In the genomic region with DNA sequence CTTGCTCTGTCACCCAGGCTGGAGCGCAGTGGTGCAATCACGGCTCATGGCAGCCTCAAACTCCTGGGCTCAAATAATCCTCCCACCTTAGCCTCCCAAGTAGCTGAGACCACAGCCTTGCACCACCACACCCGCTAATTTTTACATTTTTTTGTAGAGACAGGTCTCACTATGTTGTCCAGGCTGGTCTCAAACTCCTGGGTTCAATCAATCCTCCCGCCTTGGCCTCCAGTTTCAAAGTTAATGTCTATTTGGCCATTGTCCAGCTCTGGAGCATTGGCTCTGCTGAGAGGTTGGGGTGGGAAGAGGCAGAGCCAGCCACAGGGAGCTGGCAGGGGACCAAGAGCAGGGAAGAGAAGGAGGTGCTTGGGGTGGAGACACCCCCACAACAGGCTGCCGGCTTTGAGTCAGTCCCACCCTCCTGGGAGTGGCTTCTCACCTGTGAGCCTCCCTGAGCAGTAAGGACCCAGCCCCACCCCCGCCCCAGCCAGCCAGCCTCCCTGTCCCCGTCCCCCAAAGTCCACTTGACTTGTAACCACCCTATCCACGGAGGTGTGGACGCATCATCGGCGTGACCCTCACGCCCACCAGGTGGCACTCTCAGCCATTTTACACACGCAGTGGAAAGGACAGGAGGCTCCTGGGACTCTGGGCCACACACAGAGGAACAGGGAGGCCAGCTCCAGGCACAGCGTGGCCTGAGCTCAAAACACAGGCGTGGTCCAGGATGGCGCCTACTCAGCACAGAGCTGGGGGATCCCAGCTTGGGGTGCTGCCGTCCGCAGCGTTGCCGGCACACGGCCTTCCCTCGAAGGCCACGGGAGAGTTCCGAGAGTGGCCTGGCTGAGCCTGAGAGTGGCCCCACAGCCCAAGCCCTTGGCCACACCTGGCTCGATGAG, we compare ENCODE assay signal across 8 cellular contexts. TPM values are rescaled to one million over a fixed set of nuclear protein-coding genes. Genes with fewer than 3 reads are reported as not detected.
DNase-seq lines count a peak whose midpoint lies in the region; ATAC-seq and TF ChIP-seq lines count a peak whose summit lies in the region.

No MANE protein-coding gene starts in this region.

- H3K27ac ChIP-seq in GM23248 (no peak overlapping the region), right lobe of liver (no peak overlapping the region)

- peaks cover 12% of the 10 kb centered on the region for H3K9me3 Mint-ChIP-seq in activated CD4-positive, alpha-beta T cell treated with anti-CD3 and anti-CD28 coated beads, Interleukin-2, amount 10 ng/mL, durations not matched to agents 24 days and 14 days
- H3K9me3 Mint-ChIP-seq in dendritic cell treated with granulocyte-macrophage colony-stimulating factor and Interleukin-4, amounts not matched to agents 40 ng/mL and 50 ng/mL, for 4 days = no peaks in the 10 kb centered on the region

- H3K9me3 ChIP-seq in GM23248 (ENCODE audit: low read depth) = no peaks in the 10 kb centered on the region
- no peaks in the 10 kb centered on the region for H3K9me3 ChIP-seq in right lobe of liver

- peak; percentile 77 for DNase-seq in ACHN
- DNase-seq in GM23248 = peak; percentile 78
- peak; percentile 42 to 77 for DNase-seq in NCI-H446 (lab: John Stamatoyannopoulos, UW)
- peak; percentile 89 for DNase-seq in activated CD4-positive, alpha-beta T cell treated with anti-CD3 and anti-CD28 coated beads, Interleukin-2, amount 10 ng/mL, durations not matched to agents 24 days and 14 days
- DNase-seq in right lobe of liver = peak; percentile 80 to 83 (median 81)
- peak; percentile 28 to 46 (median 37) for DNase-seq in stimulated activated CD4-positive, alpha-beta T cell treated with anti-CD3 and anti-CD28 coated beads, TNF-alpha, amount 100 ng/mL, for 48 hours (ENCODE audit: low read depth in 3 of 3)
- DNase-seq in NK-92 (lab: John Stamatoyannopoulos, UW; ENCODE audit: unreplicated experiment) = no peak

- H3K4me1 Mint-ChIP-seq in activated CD4-positive, alpha-beta T cell treated with anti-CD3 and anti-CD28 coated beads, Interleukin-2, amount 10 ng/mL, durations not matched to agents 24 days and 14 days = no peaks in the 10 kb centered on the region
- H3K4me1 Mint-ChIP-seq in dendritic cell treated with granulocyte-macrophage colony-stimulating factor and Interleukin-4, amounts not matched to agents 40 ng/mL and 50 ng/mL, for 4 days (ENCODE audit: low read depth) = peaks cover 36% of the 10 kb centered on the region

- no peaks in the 10 kb centered on the region for H3K79me2 ChIP-seq in GM23248 (ENCODE audit: insufficient read depth)

- H3K4me3 Mint-ChIP-seq in activated CD4-positive, alpha-beta T cell treated with anti-CD3 and anti-CD28 coated beads, Interleukin-2, amount 10 ng/mL, durations not matched to agents 24 days and 14 days = no peak overlapping the region
- H3K4me3 Mint-ChIP-seq in dendritic cell treated with granulocyte-macrophage colony-stimulating factor and Interleukin-4, amounts not matched to agents 40 ng/mL and 50 ng/mL, for 4 days = no peak overlapping the region

- H3K36me3 ChIP-seq in GM23248 (ENCODE audit: low read depth) (no peaks in the 10 kb centered on the region), right lobe of liver (no peaks in the 10 kb centered on the region)

- H3K36me3 Mint-ChIP-seq in activated CD4-positive, alpha-beta T cell treated with anti-CD3 and anti-CD28 coated beads, Interleukin-2, amount 10 ng/mL, durations not matched to agents 24 days and 14 days (ENCODE audit: low read depth) = no peaks in the 10 kb centered on the region
- H3K36me3 Mint-ChIP-seq in dendritic cell treated with granulocyte-macrophage colony-stimulating factor and Interleukin-4, amounts not matched to agents 40 ng/mL and 50 ng/mL, for 4 days (ENCODE audit: low read depth) = no peaks in the 10 kb centered on the region

- no peak overlapping the region for H3K27ac Mint-ChIP-seq in activated CD4-positive, alpha-beta T cell treated with anti-CD3 and anti-CD28 coated beads, Interleukin-2, amount 10 ng/mL, durations not matched to agents 24 days and 14 days
- H3K27ac Mint-ChIP-seq in dendritic cell treated with granulocyte-macrophage colony-stimulating factor and Interleukin-4, amounts not matched to agents 40 ng/mL and 50 ng/mL, for 4 days = peak overlapping the region; percentile 74

- intact Hi-C loops in activated CD4-positive, alpha-beta T cell treated with anti-CD3 and anti-CD28 coated beads, Interleukin-2, amount 10 ng/mL, durations not matched to agents 24 days and 14 days (cut with micrococcal nuclease) = loop anchor here (1.0 kb wide), 1 partner anchor 99 kb away; no protein-coding TSS in a partner anchor
- intact Hi-C loops in dendritic cell treated with granulocyte-macrophage colony-stimulating factor and Interleukin-4, amounts not matched to agents 40 ng/mL and 50 ng/mL, for 4 days (cut with micrococcal nuclease) = loop anchor here (1.0 to 2.0 kb wide), 3 partner anchors 18 to 99 kb away; no protein-coding TSS in a partner anchor
- intact Hi-C loops in right lobe of liver (cut with DNase I) = loop anchor here in 1 of 2 donors (10.0 kb wide), 2 partner anchors 52 to 92 kb away; partner anchors contain the start of genes NDUFAF8 and TEPSIN

- no peaks in the 10 kb centered on the region for H3F3A ChIP-seq in GM23248 (ENCODE audit: insufficient read depth)

- WGBS in GM23248 (ENCODE audit: low coverage in 1 of 2, low lambda C conversion rate in 2 of 2, missing lambda C conversion rate in 2 of 2), 2 experiments = 28 to 29% methylated on average over 24 of the region's 25 CpGs
- WGBS in right lobe of liver (ENCODE audit: insufficient coverage, low coverage, low lambda C conversion rate, missing lambda C conversion rate) = 89% methylated on average over 4 of the region's 25 CpGs

- H3K27me3 ChIP-seq in GM23248 (replicated peaks; ENCODE audit: insufficient read depth) = no peaks in the 10 kb centered on the region
- H3K27me3 ChIP-seq in right lobe of liver = no peaks in the 10 kb centered on the region

- H3K9ac ChIP-seq in GM23248 = no peak overlapping the region

- in situ Hi-C loops in ACHN (cut with HindIII; ENCODE audit: low pct_ligation_motif_present, low pct_unique_long_range_greater_than_20kb, low sequenced_read_pairs) (no loop called here), GM23248 (cut with MboI) (no loop called here)

- H4K20me1 ChIP-seq in GM23248 (ENCODE audit: insufficient read depth) = no peaks in the 10 kb centered on the region

- TF ChIP-seq POLR2A in right lobe of liver (IDR thresholded peaks at IDR 0.05) = no peak

- ATAC-seq in right lobe of liver = peak; percentile 90 to 97 (median 96)

- H3K4me3 ChIP-seq in GM23248 (no peak overlapping the region), right lobe of liver (no peak overlapping the region)

- no peaks in the 10 kb centered on the region for H3K27me3 Mint-ChIP-seq in activated CD4-positive, alpha-beta T cell treated with anti-CD3 and anti-CD28 coated beads, Interleukin-2, amount 10 ng/mL, durations not matched to agents 24 days and 14 days
- H3K27me3 Mint-ChIP-seq in dendritic cell treated with granulocyte-macrophage colony-stimulating factor and Interleukin-4, amounts not matched to agents 40 ng/mL and 50 ng/mL, for 4 days = no peaks in the 10 kb centered on the region

- TF ChIP-seq CTCF in right lobe of liver (IDR thresholded peaks at IDR 0.05) = peak; percentile 64 to 70 (median 66)

- H2AFZ ChIP-seq in GM23248 = 0 out of 2 replicates have a peak overlapping the region, but pooled peaks have one; percentile 31

- no peak overlapping the region for H3K4me2 ChIP-seq in GM23248 (ENCODE audit: unreplicated experiment)

- H3K9me2 ChIP-seq in GM23248 (ENCODE audit: insufficient read depth) = no peaks in the 10 kb centered on the region

- H3K4me1 ChIP-seq in GM23248 (ENCODE audit: insufficient read depth) (no peaks in the 10 kb centered on the region), right lobe of liver (peaks cover 0 to 7% (median 0%) of the 10 kb centered on the region in 4 donors)

RNA-seq across cellular contexts. Expression of gene PVALEF, which starts 22.8 kb away (rescaled TPM):
- total RNA-seq in GM23248 (2014; rRNA removed; shearing (Covaris generic)) = not detected in 2 replicates
- not detected in 2 replicates for polyA plus RNA-seq in GM23248 (2016; fragmentation: Nextera tagmentation; extraction: Ambion mirVana)
- not detected in 2 replicates for total RNA-seq in activated CD4-positive, alpha-beta T cell treated with anti-CD3 and anti-CD28 coated beads, Interleukin-2, amount 10 ng/mL, durations not matched to agents 24 days and 14 days
- total RNA-seq in right lobe of liver = not detected

RNA-seq across cellular contexts. Expression of gene AATK, which starts 23.5 kb away (rescaled TPM):
- total RNA-seq in GM23248 (2014; rRNA removed; shearing (Covaris generic)) = 1.6 and 4.0 TPM in 2 replicates
- 0.18 and 0.25 TPM in 2 replicates for polyA plus RNA-seq in GM23248 (2016; fragmentation: Nextera tagmentation; extraction: Ambion mirVana)
- 0.42 and 0.78 TPM in 2 replicates for total RNA-seq in activated CD4-positive, alpha-beta T cell treated with anti-CD3 and anti-CD28 coated beads, Interleukin-2, amount 10 ng/mL, durations not matched to agents 24 days and 14 days
- total RNA-seq in right lobe of liver = 1 to 10 TPM in 2 of 6 experiments, under 1 TPM in 4; 0.31 to 1.2 (median 0.86) TPM
